In genomic region chr14:34063042-34063441, GRCh38 we compare ENCODE assay signal across 19 cellular contexts.
DNase-seq lines count a peak whose midpoint lies in the region; ATAC-seq and TF ChIP-seq lines count a peak whose summit lies in the region.
"Had no signal": no experiment of that assay in that cellular context is flagged by ENCODE, and none has a peak within 500 bp of the region (broad histone marks: within the 10 kb centered on the region; RNA-seq: fewer than 3 reads in every experiment).

No MANE protein-coding gene starts in this region.

- peaks cover 39% of the 10 kb centered on the region for H3K4me1 Mint-ChIP-seq in nephron
- peaks cover 6 to 16% (median 12%) of the 10 kb centered on the region in 4 donors for H3K4me1 Mint-ChIP-seq in naive thymus-derived CD8-positive, alpha-beta T cell

- H3K27ac ChIP-seq in heart left ventricle: peak overlapping the region in 11 of 12 donors; percentile 35 to 86 (median 73)
- H3K27ac ChIP-seq in ascending aorta: peak overlapping the region; percentile 54 to 56
- peak overlapping the region; percentile 61 for H3K27ac ChIP-seq in smooth muscle cell (ENCODE audit: low read depth)
- H3K27ac ChIP-seq: 22Rv1; BLaER1 treated with 17β-estradiol and CSF1 and Interleukin-3, amounts not matched to agents 10 nM and 100 nM; Peyer's patch; SJSA1 had no signal

- intact Hi-C loops in heart left ventricle (cut with DNase I): loop anchor here in 5 of 10 donors (2.0 to 10.0 kb wide), 7 partner anchors 20 to 169 kb away; partner anchors contain the start of gene EGLN3 (in 3 of the 5)
- intact Hi-C loops in left ventricle myocardium superior (cut with micrococcal nuclease): no loop called here
- intact Hi-C loops in ascending aorta (cut with DNase I): loop anchor here (5.0 to 10.0 kb wide), 2 partner anchors 812 to 1986 kb away; partner anchors contain the start of genes ARHGAP5 and BAZ1A

- H3K9ac ChIP-seq in smooth muscle cell (ENCODE audit: low read depth): no peak overlapping the region
- H3K9ac ChIP-seq: BLaER1 treated with 17β-estradiol and CSF1 and Interleukin-3, amounts not matched to agents 10 nM and 100 nM had no signal

- no peaks in the 10 kb centered on the region for H3K79me2 ChIP-seq in smooth muscle cell (ENCODE audit: low read depth)

- peak overlapping the region in 2 of 3 experiments; percentile 48 to 52 for H3K27ac Mint-ChIP-seq in nephron
- no peak overlapping the region for H3K27ac Mint-ChIP-seq in activated naive CD4-positive, alpha-beta T cell treated with anti-CD3 and anti-CD28 coated beads, Interleukin-2, amount 50 U/mL, for 72 hours
- H3K27ac Mint-ChIP-seq in naive thymus-derived CD8-positive, alpha-beta T cell: no peak overlapping the region
- H3K27ac Mint-ChIP-seq: CD8-positive, alpha-beta T cell had no signal

- no peaks in the 10 kb centered on the region for H3K36me3 Mint-ChIP-seq in nephron (ENCODE audit: low read depth)
- peaks cover 0 to 11% of the 10 kb centered on the region in 2 donors for H3K36me3 Mint-ChIP-seq in activated naive CD4-positive, alpha-beta T cell treated with anti-CD3 and anti-CD28 coated beads, Interleukin-2, amount 50 U/mL, for 72 hours
- no peaks in the 10 kb centered on the region for H3K36me3 Mint-ChIP-seq in naive thymus-derived CD8-positive, alpha-beta T cell
- H3K36me3 Mint-ChIP-seq: CD8-positive, alpha-beta T cell had no signal

- ATAC-seq in heart left ventricle: no peak
- no peak for ATAC-seq in left ventricle myocardium superior
- ATAC-seq in HG02763 (IDR thresholded peaks at IDR 0.05; ENCODE audit: unreplicated experiment): no peak
- ATAC-seq in activated naive CD4-positive, alpha-beta T cell treated with anti-CD3 and anti-CD28 coated beads, Interleukin-2, amount 50 U/mL, for 72 hours: no peak
- ATAC-seq in naive thymus-derived CD8-positive, alpha-beta T cell: no peak
- ATAC-seq: CD8-positive, alpha-beta T cell had no signal

- H2AFZ ChIP-seq in smooth muscle cell (ENCODE audit: low read depth): peak overlapping the region; percentile 20

- H4K20me1 ChIP-seq in smooth muscle cell (ENCODE audit: low read depth): no peaks in the 10 kb centered on the region
- H4K20me1 ChIP-seq: BLaER1 treated with 17β-estradiol and CSF1 and Interleukin-3, amounts not matched to agents 10 nM and 100 nM had no signal

- H3K4me3 ChIP-seq in heart left ventricle (no peak overlapping the region), ascending aorta (no peak overlapping the region), smooth muscle cell (no peak overlapping the region)
- H3K4me3 ChIP-seq: BLaER1 treated with 17β-estradiol and CSF1 and Interleukin-3, amounts not matched to agents 10 nM and 100 nM; Peyer's patch; SJSA1 had no signal

- peak overlapping the region; percentile 37 for H3K4me2 ChIP-seq in smooth muscle cell
- H3K4me2 ChIP-seq: BLaER1 treated with 17β-estradiol and CSF1 and Interleukin-3, amounts not matched to agents 10 nM and 100 nM had no signal

- H3K4me3 Mint-ChIP-seq in nephron: peak overlapping the region in 1 of 3 experiments; percentile 34
- no peak overlapping the region for H3K4me3 Mint-ChIP-seq in naive thymus-derived CD8-positive, alpha-beta T cell
- H3K4me3 Mint-ChIP-seq: CD8-positive, alpha-beta T cell had no signal

- TF ChIP-seq CTCF in heart left ventricle (IDR thresholded peaks at IDR 0.05): no peak
- TF ChIP-seq CTCF in ascending aorta (IDR thresholded peaks at IDR 0.05): no peak
- no peak for TF ChIP-seq CTCF in nephron (IDR thresholded peaks at IDR 0.05; ENCODE audit: unreplicated experiment in 3 of 3)
- no peak for TF ChIP-seq CTCF in smooth muscle cell (IDR thresholded peaks at IDR 0.05; ENCODE audit: borderline replicate concordance, insufficient read depth, poor library complexity, severe bottlenecking)

- no peaks in the 10 kb centered on the region for H3K36me3 ChIP-seq in heart left ventricle
- H3K36me3 ChIP-seq in ascending aorta: no peaks in the 10 kb centered on the region
- no peaks in the 10 kb centered on the region for H3K36me3 ChIP-seq in smooth muscle cell (ENCODE audit: low read depth)
- H3K36me3 ChIP-seq: BLaER1 treated with 17β-estradiol and CSF1 and Interleukin-3, amounts not matched to agents 10 nM and 100 nM; Peyer's patch; SJSA1 had no signal

- no peaks in the 10 kb centered on the region for H3K9me3 ChIP-seq in heart left ventricle
- no peaks in the 10 kb centered on the region for H3K9me3 ChIP-seq in ascending aorta
- H3K9me3 ChIP-seq in smooth muscle cell (replicated peaks; ENCODE audit: low read depth): no peaks in the 10 kb centered on the region
- H3K9me3 ChIP-seq: Peyer's patch, SJSA1 had no signal

- H3K9me3 Mint-ChIP-seq in nephron: no peaks in the 10 kb centered on the region
- no peaks in the 10 kb centered on the region for H3K9me3 Mint-ChIP-seq in activated naive CD4-positive, alpha-beta T cell treated with anti-CD3 and anti-CD28 coated beads, Interleukin-2, amount 50 U/mL, for 72 hours
- H3K9me3 Mint-ChIP-seq in naive thymus-derived CD8-positive, alpha-beta T cell: no peaks in the 10 kb centered on the region
- H3K9me3 Mint-ChIP-seq: CD8-positive, alpha-beta T cell had no signal

- peaks cover 0 to 51% (median 31%) of the 10 kb centered on the region in 12 donors for H3K4me1 ChIP-seq in heart left ventricle
- H3K4me1 ChIP-seq in ascending aorta: peaks cover 0 to 16% of the 10 kb centered on the region in 2 donors
- H3K4me1 ChIP-seq in smooth muscle cell (ENCODE audit: low read depth): peaks cover 30% of the 10 kb centered on the region
- H3K4me1 ChIP-seq: BLaER1 treated with 17β-estradiol and CSF1 and Interleukin-3, amounts not matched to agents 10 nM and 100 nM; Peyer's patch had no signal

- H3F3A ChIP-seq in smooth muscle cell (ENCODE audit: low read depth): no peaks in the 10 kb centered on the region

- POLR2A ChIA-PET in naive thymus-derived CD8-positive, alpha-beta T cell (lab: Charles Lee): no interaction called here

- no peak for TF ChIP-seq POLR2A in heart left ventricle (IDR thresholded peaks at IDR 0.05)

- H3K27me3 ChIP-seq in heart left ventricle: no peaks in the 10 kb centered on the region
- H3K27me3 ChIP-seq in ascending aorta: no peaks in the 10 kb centered on the region
- no peaks in the 10 kb centered on the region for H3K27me3 ChIP-seq in smooth muscle cell (ENCODE audit: low read depth)
- H3K27me3 ChIP-seq: BLaER1 treated with 17β-estradiol and CSF1 and Interleukin-3, amounts not matched to agents 10 nM and 100 nM; Peyer's patch; SJSA1 had no signal

- no peak for DNase-seq in heart left ventricle
- DNase-seq in left ventricle myocardium superior: no peak
- no peak for DNase-seq in ascending aorta (ENCODE audit: low spot score in 2 of 2)
- no peak for DNase-seq in smooth muscle cell (lab: John Stamatoyannopoulos, UW; ENCODE audit: unreplicated experiment)
- DNase-seq in activated naive CD4-positive, alpha-beta T cell treated with anti-CD3 and anti-CD28 coated beads, Interleukin-2, amount 50 U/mL, for 72 hours (ENCODE audit: low spot score in 2 of 2): no peak
- DNase-seq in naive thymus-derived CD8-positive, alpha-beta T cell: no peak
- DNase-seq: CD8-positive, alpha-beta T cell; Kasumi-1; NCI-H1694 treated with DMSO at 0.1 percent for 48 hours; NCI-H2081 treated with DMSO at 0.1 percent for 48 hours; NCI-H2171 treated with DMSO at 0.1 percent for 48 hours; NCI-H524 treated with DMSO at 0.1 percent for 48 hours; NCI-H82; Peyer's patch had no signal

- peaks cover 4% of the 10 kb centered on the region for H3K27me3 Mint-ChIP-seq in nephron (ENCODE audit: low read depth)
- H3K27me3 Mint-ChIP-seq in naive thymus-derived CD8-positive, alpha-beta T cell: peaks cover 3 to 18% (median 10%) of the 10 kb centered on the region in 5 donors

- 72 to 94% (median 86%) methylated on average over 1 of the region's 1 CpG for WGBS in heart left ventricle, 4 donors
- 83% methylated on average over 1 of the region's 1 CpG for WGBS in smooth muscle cell (ENCODE audit: low lambda C conversion rate)

Comparison
In these comparisons a context has a peak if more than half of its experiments do, and no peak if none do; other contexts are left out.
1. H3K27ac Mint-ChIP-seq: peak in nephron (2 of 3); none in activated naive CD4-positive, alpha-beta T cell treated with anti-CD3 and anti-CD28 coated beads, Interleukin-2, amount 50 U/mL, for 72 hours (0 of 2) and naive thymus-derived CD8-positive, alpha-beta T cell (0 of 10).
2. Peak in every context shown above with its lines, with median percentiles within 50 percentile points of each other: H3K27ac ChIP-seq.